In the genomic region with DNA sequence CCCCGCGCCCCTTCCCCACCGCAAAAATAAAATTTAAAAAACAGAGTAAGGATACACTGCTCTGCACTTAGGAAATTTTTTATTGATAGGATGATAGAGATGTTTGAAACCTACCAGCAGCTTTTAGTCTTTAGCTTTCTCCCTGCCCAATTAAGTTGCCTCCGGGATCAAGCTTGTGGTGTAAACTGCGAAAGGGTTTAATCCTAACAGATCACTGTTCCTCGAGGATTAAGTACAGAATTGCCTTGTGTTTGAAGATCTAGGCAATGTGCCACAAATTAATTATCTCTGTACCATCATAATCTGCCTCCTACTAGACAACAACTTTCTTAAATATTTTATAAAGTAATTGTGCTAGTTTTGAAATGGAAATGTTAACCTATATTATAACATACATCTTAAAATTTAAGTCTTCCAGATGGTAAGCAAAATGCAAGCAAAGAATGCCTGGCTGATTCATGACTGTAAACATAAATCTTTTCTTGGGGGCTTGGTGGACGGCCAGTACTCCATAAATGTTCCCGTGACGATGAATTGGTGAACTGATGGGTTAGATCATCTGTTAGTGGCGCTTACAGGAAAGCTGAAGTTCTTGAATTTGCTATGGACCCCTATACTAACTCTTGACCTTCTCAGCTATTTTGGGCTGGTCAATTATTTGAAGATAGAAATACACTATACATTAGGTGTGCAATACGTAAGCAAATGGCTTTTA, we compare ENCODE assay signal across 8 cellular contexts. TPM values are rescaled to one million over a fixed set of nuclear protein-coding genes. Genes with fewer than 3 reads are reported as not detected.
DNase-seq lines count a peak whose midpoint lies in the region; ATAC-seq, FAIRE-seq and TF ChIP-seq lines count a peak whose summit lies in the region.

No MANE protein-coding gene starts in this region.

- peak overlapping the region; percentile 90 for H3K4me2 ChIP-seq in osteoblast (ENCODE audit: insufficient read depth, low read length)

- peak overlapping the region; percentile 91 to 97 for H3K4me3 Mint-ChIP-seq in effector memory CD8-positive, alpha-beta T cell

- H3K79me2 ChIP-seq in osteoblast (ENCODE audit: insufficient read depth, low read length) = no peaks in the 10 kb centered on the region

- intact Hi-C loops in posterior vena cava (cut with DNase I) = loop anchor here in 1 of 2 donors (10.0 kb wide), 1 partner anchor 1317 kb away; no protein-coding TSS in a partner anchor

- no peaks in the 10 kb centered on the region for H3K9me3 Mint-ChIP-seq in effector memory CD8-positive, alpha-beta T cell

- peaks cover 24 to 39% of the 10 kb centered on the region in 2 donors for H3K27me3 Mint-ChIP-seq in effector memory CD8-positive, alpha-beta T cell

- TF ChIP-seq CTCF in D721Med (IDR thresholded peaks at IDR 0.05; ENCODE audit: insufficient read depth, missing control alignments) (no peak), osteoblast (IDR thresholded peaks at IDR 0.05; ENCODE audit: extremely low read depth, low read depth, low read length) (no peak)

- H3K36me3 ChIP-seq in MG63 (no peaks in the 10 kb centered on the region), osteoblast (ENCODE audit: insufficient read depth, low read length) (no peaks in the 10 kb centered on the region)

- FAIRE-seq in D721Med (lab: Jason Lieb, UNC) (peak; percentile 78), HTR-8/SVneo (lab: Jason Lieb, UNC) (no peak)

- H3K27ac ChIP-seq in osteoblast (ENCODE audit: low read depth, low read length) = no peak overlapping the region

- H2AFZ ChIP-seq in osteoblast (ENCODE audit: low read length) = peak overlapping the region; percentile 75

- peak overlapping the region; percentile 43 for H3K4me3 ChIP-seq in MG63
- H3K4me3 ChIP-seq in osteoblast (ENCODE audit: insufficient read depth, low read length) = peak overlapping the region; percentile 74

- peak; percentile 17 for DNase-seq in D721Med (ENCODE audit: insufficient read length, low spot score)
- no peak for DNase-seq in MG63
- DNase-seq in effector memory CD8-positive, alpha-beta T cell = no peak
- DNase-seq in osteoblast (ENCODE audit: insufficient read length, low spot score, missing footprints) = no peak
- no peak for DNase-seq in HT-29 (ENCODE audit: low spot score)
- no peak for DNase-seq in HTR-8/SVneo (ENCODE audit: insufficient read length, low spot score)
- DNase-seq in posterior vena cava (ENCODE audit: low spot score) = no peak
- no peak for DNase-seq in AG20443 (ENCODE audit: low spot score)

- ATAC-seq in effector memory CD8-positive, alpha-beta T cell (replicated peaks) = no peak

- no peaks in the 10 kb centered on the region for H3K9me3 ChIP-seq in MG63
- no peaks in the 10 kb centered on the region for H3K9me3 ChIP-seq in osteoblast (ENCODE audit: low read depth, low read length)

- peaks cover 5% of the 10 kb centered on the region for H3K27me3 ChIP-seq in MG63
- peaks cover 7% of the 10 kb centered on the region for H3K27me3 ChIP-seq in osteoblast (ENCODE audit: insufficient read depth, low read length)

- H3K27ac Mint-ChIP-seq in effector memory CD8-positive, alpha-beta T cell = no peak overlapping the region

- peaks cover 12% of the 10 kb centered on the region for H3K4me1 ChIP-seq in osteoblast (ENCODE audit: insufficient read depth, low read length)

- H3K4me1 Mint-ChIP-seq in effector memory CD8-positive, alpha-beta T cell (ENCODE audit: low read depth in 2 of 2) = peaks cover 9 to 12% of the 10 kb centered on the region in 2 donors

- H4K20me1 ChIP-seq in osteoblast (ENCODE audit: insufficient read depth, low read length) = no peaks in the 10 kb centered on the region

- H3K36me3 Mint-ChIP-seq in effector memory CD8-positive, alpha-beta T cell (ENCODE audit: insufficient read depth) = peaks cover 3% of the 10 kb centered on the region

RNA-seq across cellular contexts. Expression of gene ARHGAP18, which starts 58.0 kb away (rescaled TPM):
- total RNA-seq in MG63 (2014; rRNA removed; shearing (Covaris generic); ENCODE audit: low replicate concordance) = 31.7 and 37.9 TPM in 2 replicates
- 16.8 and 21.0 TPM in 2 replicates for total RNA-seq in osteoblast
- total RNA-seq in HT-29 (2014; rRNA removed; shearing (Covaris generic)) = 29.7 and 35.4 TPM in 2 replicates
- total RNA-seq in posterior vena cava = 10 to 100 TPM; 13.7 to 18.7 TPM
